ENCODE assay signal across 1 cellular context in the genomic region with DNA sequence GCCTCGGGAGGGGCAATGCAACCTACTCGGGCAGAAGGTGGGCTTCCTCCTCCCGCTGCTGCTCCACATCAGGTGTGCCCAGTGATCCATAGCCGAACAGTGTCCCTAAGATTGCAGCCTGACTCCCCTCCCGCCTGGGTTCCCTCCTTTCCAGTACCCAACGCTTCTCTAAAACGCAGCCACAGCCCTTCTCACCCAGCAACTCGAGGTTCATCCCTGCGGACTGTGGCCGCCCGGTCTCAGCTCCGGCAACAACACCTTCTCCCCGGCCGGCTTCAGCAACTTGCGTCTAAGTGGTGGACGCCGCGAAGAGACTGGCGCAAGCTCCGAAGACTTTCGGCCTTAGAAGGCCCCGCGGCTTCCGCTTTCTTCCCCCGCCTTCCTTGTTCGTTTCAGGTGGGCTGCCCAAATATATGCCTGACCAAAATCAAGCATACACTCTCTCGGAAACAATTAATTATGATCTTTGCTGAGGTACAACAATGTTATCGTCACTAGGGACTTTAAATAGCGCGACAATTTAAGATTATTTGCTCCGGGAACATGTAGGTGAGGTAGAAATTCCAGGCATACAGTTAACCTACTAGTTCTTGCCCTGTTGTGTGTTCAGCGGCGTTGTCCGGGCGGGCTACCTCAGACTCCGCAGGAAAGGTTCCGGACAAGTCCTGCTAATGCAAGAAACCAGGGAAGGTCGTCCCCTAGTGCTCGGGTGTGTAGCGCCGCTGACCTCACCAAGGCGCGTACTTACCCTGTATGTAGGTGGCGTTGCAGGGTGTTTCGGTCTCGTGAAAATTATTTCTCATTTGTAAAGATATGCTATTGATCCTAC.
TF ChIP-seq lines count a peak whose summit lies in the region.

A gene with protein sequence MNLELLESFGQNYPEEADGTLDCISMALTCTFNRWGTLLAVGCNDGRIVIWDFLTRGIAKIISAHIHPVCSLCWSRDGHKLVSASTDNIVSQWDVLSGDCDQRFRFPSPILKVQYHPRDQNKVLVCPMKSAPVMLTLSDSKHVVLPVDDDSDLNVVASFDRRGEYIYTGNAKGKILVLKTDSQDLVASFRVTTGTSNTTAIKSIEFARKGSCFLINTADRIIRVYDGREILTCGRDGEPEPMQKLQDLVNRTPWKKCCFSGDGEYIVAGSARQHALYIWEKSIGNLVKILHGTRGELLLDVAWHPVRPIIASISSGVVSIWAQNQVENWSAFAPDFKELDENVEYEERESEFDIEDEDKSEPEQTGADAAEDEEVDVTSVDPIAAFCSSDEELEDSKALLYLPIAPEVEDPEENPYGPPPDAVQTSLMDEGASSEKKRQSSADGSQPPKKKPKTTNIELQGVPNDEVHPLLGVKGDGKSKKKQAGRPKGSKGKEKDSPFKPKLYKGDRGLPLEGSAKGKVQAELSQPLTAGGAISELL (minus strand): TSS at position 319 of the 829 bp plus-strand sequence. CDS start 105 bp downstream, at position 214.

TF ChIP-seq in K562, 482 proteins besides CTCF, POLR2A, EP300 and RAD21 (continued from another document and continues in another):
- TF ChIP-seq MYC (IDR thresholded peaks at IDR 0.05; ENCODE audit: low read depth, low read length), result peak; percentile 83
- peak; percentile 73; the same call in 1 of the 2 replicates for TF ChIP-seq MYC (CRISPR knock-in tag; IDR thresholded peaks at IDR 0.05; ENCODE audit: borderline replicate concordance, low read depth)
- no peak for TF ChIP-seq E2F3 (CRISPR knock-in tag; IDR thresholded peaks at IDR 0.05)
- TF ChIP-seq TAF7 (tag; IDR thresholded peaks at IDR 0.05), result peak; percentile 78
- TF ChIP-seq ILF3 (IDR thresholded peaks at IDR 0.05; ENCODE audit: borderline replicate concordance), result peak; percentile 91
- TF ChIP-seq FOSL1 (tag; conservative IDR thresholded peaks at IDR 0.05), result peak; percentile 82
- no peak for TF ChIP-seq ZSCAN32 (CRISPR knock-in tag; IDR thresholded peaks at IDR 0.05)
- TF ChIP-seq IRF9 (tag; IDR thresholded peaks at IDR 0.05), result peak; percentile 63
- TF ChIP-seq ZNF778 (CRISPR knock-in tag; IDR thresholded peaks at IDR 0.05), result no peak
- TF ChIP-seq ZNF592 (IDR thresholded peaks at IDR 0.05), result peak; percentile 89
- TF ChIP-seq, protein P1, sequence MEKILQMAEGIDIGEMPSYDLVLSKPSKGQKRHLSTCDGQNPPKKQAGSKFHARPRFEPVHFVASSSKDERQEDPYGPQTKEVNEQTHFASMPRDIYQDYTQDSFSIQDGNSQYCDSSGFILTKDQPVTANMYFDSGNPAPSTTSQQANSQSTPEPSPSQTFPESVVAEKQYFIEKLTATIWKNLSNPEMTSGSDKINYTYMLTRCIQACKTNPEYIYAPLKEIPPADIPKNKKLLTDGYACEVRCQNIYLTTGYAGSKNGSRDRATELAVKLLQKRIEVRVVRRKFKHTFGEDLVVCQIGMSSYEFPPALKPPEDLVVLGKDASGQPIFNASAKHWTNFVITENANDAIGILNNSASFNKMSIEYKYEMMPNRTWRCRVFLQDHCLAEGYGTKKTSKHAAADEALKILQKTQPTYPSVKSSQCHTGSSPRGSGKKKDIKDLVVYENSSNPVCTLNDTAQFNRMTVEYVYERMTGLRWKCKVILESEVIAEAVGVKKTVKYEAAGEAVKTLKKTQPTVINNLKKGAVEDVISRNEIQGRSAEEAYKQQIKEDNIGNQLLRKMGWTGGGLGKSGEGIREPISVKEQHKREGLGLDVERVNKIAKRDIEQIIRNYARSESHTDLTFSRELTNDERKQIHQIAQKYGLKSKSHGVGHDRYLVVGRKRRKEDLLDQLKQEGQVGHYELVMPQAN (IDR thresholded peaks at IDR 0.05; ENCODE audit: borderline replicate concordance), result peak; percentile 95
- TF ChIP-seq, protein P2, sequence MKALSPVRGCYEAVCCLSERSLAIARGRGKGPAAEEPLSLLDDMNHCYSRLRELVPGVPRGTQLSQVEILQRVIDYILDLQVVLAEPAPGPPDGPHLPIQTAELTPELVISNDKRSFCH (CRISPR knock-in tag; IDR thresholded peaks at IDR 0.05), result peak; percentile 52; the same call in 1 of the 2 replicates
- TF ChIP-seq, protein P2 (tag; IDR thresholded peaks at IDR 0.05), result peak; percentile 98
- peak; percentile 91 for TF ChIP-seq THAP7 (CRISPR knock-in tag; IDR thresholded peaks at IDR 0.05)
- TF ChIP-seq MCM3 (IDR thresholded peaks at IDR 0.05), result no peak
- no peak for TF ChIP-seq ZNF165 (CRISPR knock-in tag; IDR thresholded peaks at IDR 0.05; ENCODE audit: borderline replicate concordance)
- TF ChIP-seq DPF2 (IDR thresholded peaks at IDR 0.05), result peak; percentile 86
- peak; percentile 68; the same call in 1 of the 2 replicates for TF ChIP-seq ZBTB9 (CRISPR knock-in tag; IDR thresholded peaks at IDR 0.05)
- peak in 1 of 2 experiments; percentile 88; a peak in 2 of 4 replicates for TF ChIP-seq KDM4B (IDR thresholded peaks at IDR 0.05; ENCODE audit: borderline replicate concordance in 2 of 2, low read depth in 1 of 2)
- TF ChIP-seq, protein P3, sequence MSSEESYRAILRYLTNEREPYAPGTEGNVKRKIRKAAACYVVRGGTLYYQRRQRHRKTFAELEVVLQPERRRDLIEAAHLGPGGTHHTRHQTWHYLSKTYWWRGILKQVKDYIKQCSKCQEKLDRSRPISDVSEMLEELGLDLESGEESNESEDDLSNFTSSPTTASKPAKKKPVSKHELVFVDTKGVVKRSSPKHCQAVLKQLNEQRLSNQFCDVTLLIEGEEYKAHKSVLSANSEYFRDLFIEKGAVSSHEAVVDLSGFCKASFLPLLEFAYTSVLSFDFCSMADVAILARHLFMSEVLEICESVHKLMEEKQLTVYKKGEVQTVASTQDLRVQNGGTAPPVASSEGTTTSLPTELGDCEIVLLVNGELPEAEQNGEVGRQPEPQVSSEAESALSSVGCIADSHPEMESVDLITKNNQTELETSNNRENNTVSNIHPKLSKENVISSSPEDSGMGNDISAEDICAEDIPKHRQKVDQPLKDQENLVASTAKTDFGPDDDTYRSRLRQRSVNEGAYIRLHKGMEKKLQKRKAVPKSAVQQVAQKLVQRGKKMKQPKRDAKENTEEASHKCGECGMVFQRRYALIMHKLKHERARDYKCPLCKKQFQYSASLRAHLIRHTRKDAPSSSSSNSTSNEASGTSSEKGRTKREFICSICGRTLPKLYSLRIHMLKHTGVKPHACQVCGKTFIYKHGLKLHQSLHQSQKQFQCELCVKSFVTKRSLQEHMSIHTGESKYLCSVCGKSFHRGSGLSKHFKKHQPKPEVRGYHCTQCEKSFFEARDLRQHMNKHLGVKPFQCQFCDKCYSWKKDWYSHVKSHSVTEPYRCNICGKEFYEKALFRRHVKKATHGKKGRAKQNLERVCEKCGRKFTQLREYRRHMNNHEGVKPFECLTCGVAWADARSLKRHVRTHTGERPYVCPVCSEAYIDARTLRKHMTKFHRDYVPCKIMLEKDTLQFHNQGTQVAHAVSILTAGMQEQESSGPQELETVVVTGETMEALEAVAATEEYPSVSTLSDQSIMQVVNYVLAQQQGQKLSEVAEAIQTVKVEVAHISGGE (CRISPR knock-in tag; IDR thresholded peaks at IDR 0.05), result peak; percentile 99 to 100 (median 100)
- TF ChIP-seq HNRNPLL (IDR thresholded peaks at IDR 0.05; ENCODE audit: low read depth, low read length, poor library complexity, severe bottlenecking), result peak; percentile 100
- TF ChIP-seq TCF3 (CRISPR knock-in tag; IDR thresholded peaks at IDR 0.05), result peak; percentile 56
- TF ChIP-seq, protein P4, sequence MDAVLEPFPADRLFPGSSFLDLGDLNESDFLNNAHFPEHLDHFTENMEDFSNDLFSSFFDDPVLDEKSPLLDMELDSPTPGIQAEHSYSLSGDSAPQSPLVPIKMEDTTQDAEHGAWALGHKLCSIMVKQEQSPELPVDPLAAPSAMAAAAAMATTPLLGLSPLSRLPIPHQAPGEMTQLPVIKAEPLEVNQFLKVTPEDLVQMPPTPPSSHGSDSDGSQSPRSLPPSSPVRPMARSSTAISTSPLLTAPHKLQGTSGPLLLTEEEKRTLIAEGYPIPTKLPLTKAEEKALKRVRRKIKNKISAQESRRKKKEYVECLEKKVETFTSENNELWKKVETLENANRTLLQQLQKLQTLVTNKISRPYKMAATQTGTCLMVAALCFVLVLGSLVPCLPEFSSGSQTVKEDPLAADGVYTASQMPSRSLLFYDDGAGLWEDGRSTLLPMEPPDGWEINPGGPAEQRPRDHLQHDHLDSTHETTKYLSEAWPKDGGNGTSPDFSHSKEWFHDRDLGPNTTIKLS (IDR thresholded peaks at IDR 0.05; ENCODE audit: borderline replicate concordance, low read depth), result peak; percentile 89
- no peak for TF ChIP-seq ELK1 (CRISPR knock-in tag; IDR thresholded peaks at IDR 0.05)
- no peak for TF ChIP-seq RBM34 (IDR thresholded peaks at IDR 0.05; ENCODE audit: borderline replicate concordance, insufficient read depth, low read length)
- peak; percentile 98 for TF ChIP-seq ZNF589 (CRISPR knock-in tag; IDR thresholded peaks at IDR 0.05; ENCODE audit: low read depth)
- TF ChIP-seq IRF2 (CRISPR knock-in tag; IDR thresholded peaks at IDR 0.05), result no peak
- no peak for TF ChIP-seq SP2 (IDR thresholded peaks at IDR 0.05; ENCODE audit: extremely low read depth, low read depth, low read length, poor library complexity, severe bottlenecking)
- peak; percentile 19; the same call in 1 of the 2 replicates for TF ChIP-seq ERF (CRISPR knock-in tag; IDR thresholded peaks at IDR 0.05)
- no peak for TF ChIP-seq BRF1 (IDR thresholded peaks at IDR 0.05; ENCODE audit: borderline replicate concordance, extremely low read depth, insufficient read length)
- peak; percentile 92 for TF ChIP-seq HCFC1 (IDR thresholded peaks at IDR 0.05; ENCODE audit: low read depth, low read length)
- peak; percentile 89 for TF ChIP-seq EGR1 (conservative IDR thresholded peaks at IDR 0.05)
- peak; percentile 99 for TF ChIP-seq FOXK1 (CRISPR knock-in tag; IDR thresholded peaks at IDR 0.05; ENCODE audit: borderline replicate concordance)
- TF ChIP-seq ZBTB12 (CRISPR knock-in tag; IDR thresholded peaks at IDR 0.05), result peak; percentile 74; the same call in 1 of the 2 replicates
- TF ChIP-seq SRSF7 (optimal IDR thresholded peaks at IDR 0.05; ENCODE audit: low read depth, low read length), result no peak
